15 cellular contexts compared by ENCODE assay signal in genomic region chr11:130050272-130050671, GRCh38. TPM values are rescaled to one million over a fixed set of nuclear protein-coding genes. Genes with fewer than 3 reads are reported as not detected.
DNase-seq lines count a peak whose midpoint lies in the region; ATAC-seq and TF ChIP-seq lines count a peak whose summit lies in the region.
"Had no signal": no experiment of that assay in that cellular context is flagged by ENCODE, and none has a peak within 500 bp of the region (broad histone marks: within the 10 kb centered on the region; RNA-seq: fewer than 3 reads in every experiment).

No MANE protein-coding gene starts in this region.

- H3K23ac ChIP-seq in IMR-90 (ENCODE audit: low read depth, low read length) (no peak overlapping the region), mesenchymal stem cell (ENCODE audit: low read length in 2 of 2) (no peak overlapping the region)

- no peak for TF ChIP-seq CTCF in IMR-90 (conservative IDR thresholded peaks at IDR 0.05; ENCODE audit: low read depth, low read length)
- no peak for TF ChIP-seq CTCF in esophagus muscularis mucosa (IDR thresholded peaks at IDR 0.05)

- no peak overlapping the region for H3K56ac ChIP-seq in IMR-90 (ENCODE audit: extremely low read depth, insufficient read depth, low read length)

- no peak overlapping the region for H3K4me3 ChIP-seq in IMR-90 (ENCODE audit: insufficient read depth, low read depth, low read length)
- no peak overlapping the region for H3K4me3 ChIP-seq in esophagus muscularis mucosa
- no peak overlapping the region for H3K4me3 ChIP-seq in mesenchymal stem cell (ENCODE audit: insufficient read depth in 1 of 2, low read depth in 1 of 2, low read length in 2 of 2)
- H3K4me3 ChIP-seq: coronary artery, esophagus squamous epithelium had no signal

- no peaks in the 10 kb centered on the region for H3K4me1 ChIP-seq in IMR-90 (ENCODE audit: control insufficient read depth, insufficient read depth, low read length)
- peaks cover 0 to 29% (median 23%) of the 10 kb centered on the region in 4 donors for H3K4me1 ChIP-seq in esophagus muscularis mucosa
- H3K4me1 ChIP-seq in mesenchymal stem cell (ENCODE audit: control insufficient read depth, insufficient read depth, low read depth, low read length), result no peaks in the 10 kb centered on the region

- H3K9me3 ChIP-seq in IMR-90 (ENCODE audit: control insufficient read depth, insufficient read depth, low read length), result peaks cover 4% of the 10 kb centered on the region; the same call in 1 of the 2 replicates
- H3K9me3 ChIP-seq in esophagus muscularis mucosa, result no peaks in the 10 kb centered on the region
- no peaks in the 10 kb centered on the region for H3K9me3 ChIP-seq in mesenchymal stem cell (ENCODE audit: control insufficient read depth, low read length)
- H3K9me3 ChIP-seq: esophagus squamous epithelium had no signal

- no peak overlapping the region for H2BK15ac ChIP-seq in IMR-90 (ENCODE audit: low read depth, low read length)
- H2BK15ac ChIP-seq in mesenchymal stem cell (ENCODE audit: low read depth, poor library complexity, severe bottlenecking), result no peak overlapping the region

- no peak for TF ChIP-seq EP300 in esophagus muscularis mucosa (IDR thresholded peaks at IDR 0.05)

- no peak overlapping the region for H3K9ac ChIP-seq in IMR-90 (ENCODE audit: low read depth, low read length)
- peak overlapping the region; percentile 36 for H3K9ac ChIP-seq in mesenchymal stem cell (ENCODE audit: low read length)

- no peaks in the 10 kb centered on the region for H3K9me1 ChIP-seq in IMR-90 (ENCODE audit: insufficient read depth, low read length)

- peak; percentile 75 for ATAC-seq in IMR-90 (ENCODE audit: low read depth)
- ATAC-seq in HG03565 (IDR thresholded peaks at IDR 0.05; ENCODE audit: unreplicated experiment), result no peak
- ATAC-seq: stimulated activated effector memory CD8-positive, alpha-beta T cell treated with anti-CD3 and anti-CD28 coated beads, Interleukin-12 subunit alpha, Interleukin-12 subunit beta, amount 100 ng/mL, for 72 hours had no signal

- H3K79me1 ChIP-seq in IMR-90 (ENCODE audit: low read depth in 1 of 2, low read length in 2 of 2) (no peaks in the 10 kb centered on the region), mesenchymal stem cell (replicated peaks; ENCODE audit: low read length, poor library complexity, severe bottlenecking) (no peaks in the 10 kb centered on the region)

- dilution Hi-C loops in IMR-90 (cut with HindIII; ENCODE audit: low sequenced_read_pairs, unreplicated experiment), result no loop called here

- H2BK12ac ChIP-seq in mesenchymal stem cell (ENCODE audit: low read length in 2 of 2), result no peak overlapping the region

- H3K4me2 ChIP-seq in IMR-90 (ENCODE audit: low read depth, low read length), result no peak overlapping the region
- H3K4me2 ChIP-seq in mesenchymal stem cell (ENCODE audit: low read length, poor library complexity, severe bottlenecking), result no peak overlapping the region

- no peak overlapping the region for H2BK20ac ChIP-seq in IMR-90 (ENCODE audit: low read depth, low read length)

- H4K91ac ChIP-seq in IMR-90 (ENCODE audit: insufficient read depth, low read depth, low read length), result no peak overlapping the region
- no peak overlapping the region for H4K91ac ChIP-seq in mesenchymal stem cell (ENCODE audit: low read length)

- H2BK120ac ChIP-seq in IMR-90 (ENCODE audit: low read depth, low read length) (no peak overlapping the region), mesenchymal stem cell (ENCODE audit: low read depth, low read length) (no peak overlapping the region)

- intact Hi-C loops in IMR-90 (cut with micrococcal nuclease) (loop anchor here (5.0 kb wide), 1 partner anchor 48 kb away; the partner anchor contains the start of gene PRDM10), esophagus muscularis mucosa (cut with DNase I) (no loop called here)

- no peaks in the 10 kb centered on the region for H3K9me3 Mint-ChIP-seq in activated naive CD4-positive, alpha-beta T cell treated with anti-CD3 and anti-CD28 coated beads, Interleukin-2, amount 10 ng/mL, durations not matched to agents 7 days and 5 days
- H3K9me3 Mint-ChIP-seq: stimulated activated effector memory CD8-positive, alpha-beta T cell treated with anti-CD3 and anti-CD28 coated beads, Interleukin-12 subunit alpha, Interleukin-12 subunit beta, amount 100 ng/mL, for 72 hours had no signal

- no peaks in the 10 kb centered on the region for H3K36me3 Mint-ChIP-seq in activated naive CD4-positive, alpha-beta T cell treated with anti-CD3 and anti-CD28 coated beads, Interleukin-2, amount 10 ng/mL, durations not matched to agents 7 days and 5 days
- H3K36me3 Mint-ChIP-seq: stimulated activated effector memory CD8-positive, alpha-beta T cell treated with anti-CD3 and anti-CD28 coated beads, Interleukin-12 subunit alpha, Interleukin-12 subunit beta, amount 100 ng/mL, for 72 hours had no signal

- peaks cover 3% of the 10 kb centered on the region; the same call in 1 of the 2 replicates for H3K27me3 ChIP-seq in IMR-90 (ENCODE audit: control insufficient read depth, insufficient read depth, low read length)
- H3K27me3 ChIP-seq in esophagus muscularis mucosa, result no peaks in the 10 kb centered on the region
- no peaks in the 10 kb centered on the region for H3K27me3 ChIP-seq in mesenchymal stem cell (ENCODE audit: control insufficient read depth in 1 of 2, insufficient read depth in 1 of 2, low read length in 2 of 2)
- H3K27me3 ChIP-seq: esophagus squamous epithelium had no signal

- CTCF ChIA-PET in IMR-90 (lab: Yijun Ruan, JAX), result no interaction called here
- CTCF ChIA-PET in activated naive CD4-positive, alpha-beta T cell treated with anti-CD3 and anti-CD28 coated beads, Interleukin-2, amount 10 ng/mL, durations not matched to agents 7 days and 5 days (lab: Charles Lee), result no interaction called here

- H3K27ac ChIP-seq in IMR-90 (ENCODE audit: insufficient read depth, low read length), result no peak overlapping the region
- peak overlapping the region; percentile 2 to 58 (median 57) for H3K27ac ChIP-seq in esophagus muscularis mucosa (replicated peaks in 1 of 4)
- no peak overlapping the region for H3K27ac ChIP-seq in mesenchymal stem cell (ENCODE audit: low read length, poor library complexity, severe bottlenecking)

- H2AFZ ChIP-seq in IMR-90 (replicated peaks; ENCODE audit: low read length, poor library complexity) (no peak overlapping the region), mesenchymal stem cell (ENCODE audit: low read depth, low read length) (no peak overlapping the region)

- BruUV-seq in IMR-90 (replicated peaks; lab: Mats Ljungman, UMichigan), result no TSS peak

- no peak overlapping the region for H4K5ac ChIP-seq in IMR-90 (ENCODE audit: low read depth, low read length)

- H3K36me3 ChIP-seq in IMR-90 (ENCODE audit: control insufficient read depth, insufficient read depth, low read length), result no peaks in the 10 kb centered on the region
- no peaks in the 10 kb centered on the region for H3K36me3 ChIP-seq in esophagus muscularis mucosa
- H3K36me3 ChIP-seq in mesenchymal stem cell (ENCODE audit: control insufficient read depth in 1 of 2, insufficient read depth in 2 of 2, low read depth in 1 of 2, low read length in 2 of 2), result no peaks in the 10 kb centered on the region
- H3K36me3 ChIP-seq: esophagus squamous epithelium had no signal

- H3K14ac ChIP-seq in IMR-90 (replicated peaks; ENCODE audit: low read depth, low read length) (no peak overlapping the region), mesenchymal stem cell (ENCODE audit: low read length in 2 of 2) (no peak overlapping the region)

- no peak overlapping the region for H3K4me3 Mint-ChIP-seq in activated naive CD4-positive, alpha-beta T cell treated with anti-CD3 and anti-CD28 coated beads, Interleukin-2, amount 10 ng/mL, durations not matched to agents 7 days and 5 days
- H3K4me3 Mint-ChIP-seq: stimulated activated effector memory CD8-positive, alpha-beta T cell treated with anti-CD3 and anti-CD28 coated beads, Interleukin-12 subunit alpha, Interleukin-12 subunit beta, amount 100 ng/mL, for 72 hours had no signal

- H3K18ac ChIP-seq in IMR-90 (ENCODE audit: low read depth, low read length) (no peak overlapping the region), mesenchymal stem cell (ENCODE audit: low read depth in 1 of 2, low read length in 2 of 2) (no peak overlapping the region)

- TF ChIP-seq POLR2A in IMR-90 (IDR thresholded peaks at IDR 0.05; ENCODE audit: low read depth, low read length) (no peak), esophagus muscularis mucosa (IDR thresholded peaks at IDR 0.05; ENCODE audit: low read depth) (no peak)

- no peak for TF ChIP-seq RAD21 in IMR-90 (IDR thresholded peaks at IDR 0.05; ENCODE audit: low read length)

- H3K27ac Mint-ChIP-seq in activated naive CD4-positive, alpha-beta T cell treated with anti-CD3 and anti-CD28 coated beads, Interleukin-2, amount 10 ng/mL, durations not matched to agents 7 days and 5 days, result no peak overlapping the region
- H3K27ac Mint-ChIP-seq: stimulated activated effector memory CD8-positive, alpha-beta T cell treated with anti-CD3 and anti-CD28 coated beads, Interleukin-12 subunit alpha, Interleukin-12 subunit beta, amount 100 ng/mL, for 72 hours had no signal

- H4K8ac ChIP-seq in IMR-90 (ENCODE audit: low read depth in 2 of 2, low read length in 2 of 2) (no peak overlapping the region), mesenchymal stem cell (ENCODE audit: low read length) (no peak overlapping the region)

- no peak overlapping the region for H2AK9ac ChIP-seq in IMR-90 (replicated peaks; ENCODE audit: low read depth, low read length, poor library complexity)

- no peak overlapping the region for H2BK5ac ChIP-seq in IMR-90 (ENCODE audit: low read depth, low read length, poor library complexity, severe bottlenecking)
- no peak overlapping the region for H2BK5ac ChIP-seq in mesenchymal stem cell (ENCODE audit: low read depth, low read length, poor library complexity, severe bottlenecking)

- WGBS in IMR-90 (ENCODE audit: extremely low coverage in 2 of 2, insufficient read length in 1 of 2), 2 experiments, result no CpG with 5 or more reads among the region's 3 CpGs
- WGBS in esophagus muscularis mucosa, result 35% methylated on average over 3 of the region's 3 CpGs
- WGBS in mesenchymal stem cell, result 24% methylated on average over 2 of the region's 3 CpGs

- in situ Hi-C loops in IMR-90 (cut with MboI; ENCODE audit: low sequenced_read_pairs), result no loop called here

- POLR2A ChIA-PET in IMR-90 (lab: Charles Lee; ENCODE audit: unreplicated experiment), result no interaction called here

- H4K20me1 ChIP-seq in IMR-90 (ENCODE audit: insufficient read depth, low read length), result no peaks in the 10 kb centered on the region

- DNase-seq in AG20443 (ENCODE audit: low spot score) (peak; percentile 14), IMR-90 (peak; percentile 58), esophagus muscularis mucosa (ENCODE audit: extremely low spot score) (no peak), mesenchymal stem cell (peak; percentile 42), AG08395 (ENCODE audit: low spot score) (no peak)
- DNase-seq in activated naive CD4-positive, alpha-beta T cell treated with anti-CD3 and anti-CD28 coated beads, Interleukin-2, amount 10 ng/mL, durations not matched to agents 7 days and 5 days, result no peak
- DNase-seq in activated CD8-positive, alpha-beta memory T cell treated with anti-CD3 and anti-CD28 coated beads, Interleukin-2, amount 50 U/mL, for 4 hours, result no peak
- DNase-seq: activated T-cell treated with anti-CD3 and anti-CD28 coated beads for 4 hours; esophagus squamous epithelium; KG1; NCI-H2029; stimulated activated CD4-positive, alpha-beta T cell treated with anti-CD3 and anti-CD28 coated beads, Interleukin-2, amount 100 ng/mL, for 48 hours had no signal

- H3K27me3 Mint-ChIP-seq in activated naive CD4-positive, alpha-beta T cell treated with anti-CD3 and anti-CD28 coated beads, Interleukin-2, amount 10 ng/mL, durations not matched to agents 7 days and 5 days, result peaks cover 9% of the 10 kb centered on the region

- H2AK5ac ChIP-seq in IMR-90 (ENCODE audit: low read depth, low read length) (no peak overlapping the region), mesenchymal stem cell (ENCODE audit: low read length, severe bottlenecking) (no peak overlapping the region)

- H3K4ac ChIP-seq in IMR-90 (ENCODE audit: low read depth, low read length) (no peak overlapping the region), mesenchymal stem cell (ENCODE audit: low read depth in 1 of 2, low read length in 2 of 2) (no peak overlapping the region)

- H3K4me1 Mint-ChIP-seq in activated naive CD4-positive, alpha-beta T cell treated with anti-CD3 and anti-CD28 coated beads, Interleukin-2, amount 10 ng/mL, durations not matched to agents 7 days and 5 days, result no peaks in the 10 kb centered on the region
- H3K4me1 Mint-ChIP-seq: stimulated activated effector memory CD8-positive, alpha-beta T cell treated with anti-CD3 and anti-CD28 coated beads, Interleukin-12 subunit alpha, Interleukin-12 subunit beta, amount 100 ng/mL, for 72 hours had no signal

RNA-seq across cellular contexts. Expression of gene APLP2, which starts 19.4 kb away (rescaled TPM):
- total RNA-seq in IMR-90 (2012; rRNA removed) (127 and 134 TPM in 2 replicates), esophagus muscularis mucosa (100 to 1,000 TPM; 311 to 479 (median 410) TPM)
- polyA plus RNA-seq in IMR-90 (2012; rRNA removed), result 210 and 235 TPM in 2 replicates
- polyA plus RNA-seq in IMR-90 (2012; cell fraction: cytosol; rRNA removed), result 149 and 158 TPM in 2 replicates
- 87.7 and 134 TPM in 2 replicates for polyA plus RNA-seq in IMR-90 (2012; cell fraction: nucleus; rRNA removed; ENCODE audit: low replicate concordance)
- polyA plus RNA-seq in mesenchymal stem cell (2013, experiment 1 of 2), result 120 TPM
- polyA plus RNA-seq in mesenchymal stem cell (2013, experiment 2 of 2), result 123 TPM

RNA-seq across cellular contexts. Expression of gene PRDM10, which starts 47.6 kb away (rescaled TPM):
- total RNA-seq in IMR-90 (2012; rRNA removed) (6.5 and 6.7 TPM in 2 replicates), esophagus muscularis mucosa (1 to 10 TPM; 5.1 to 8.6 (median 7.6) TPM)
- 3.1 and 4.5 TPM in 2 replicates for polyA plus RNA-seq in IMR-90 (2012; rRNA removed)
- 1.8 TPM in 2 replicates for polyA plus RNA-seq in IMR-90 (2012; cell fraction: cytosol; rRNA removed)
- 16.1 and 20.0 TPM in 2 replicates for polyA plus RNA-seq in IMR-90 (2012; cell fraction: nucleus; rRNA removed; ENCODE audit: low replicate concordance)
- 3.5 TPM for polyA plus RNA-seq in mesenchymal stem cell (2013, experiment 1 of 2)
- polyA plus RNA-seq in mesenchymal stem cell (2013, experiment 2 of 2), result 3.2 TPM

Comparison
In these comparisons a context has a peak if more than half of its experiments do, and no peak if none do; other contexts are left out.
1. DNase-seq: peak in AG20443 (single experiment), IMR-90 (single experiment) and mesenchymal stem cell (single experiment); none in esophagus muscularis mucosa (single experiment), activated naive CD4-positive, alpha-beta T cell treated with anti-CD3 and anti-CD28 coated beads, Interleukin-2, amount 10 ng/mL, durations not matched to agents 7 days and 5 days (single experiment), activated CD8-positive, alpha-beta memory T cell treated with anti-CD3 and anti-CD28 coated beads, Interleukin-2, amount 50 U/mL, for 4 hours (single experiment) and AG08395 (single experiment).
2. H3K27ac ChIP-seq: peak in esophagus muscularis mucosa (4 of 4); none in IMR-90 (single experiment) and mesenchymal stem cell (single experiment).